In the genomic region with DNA sequence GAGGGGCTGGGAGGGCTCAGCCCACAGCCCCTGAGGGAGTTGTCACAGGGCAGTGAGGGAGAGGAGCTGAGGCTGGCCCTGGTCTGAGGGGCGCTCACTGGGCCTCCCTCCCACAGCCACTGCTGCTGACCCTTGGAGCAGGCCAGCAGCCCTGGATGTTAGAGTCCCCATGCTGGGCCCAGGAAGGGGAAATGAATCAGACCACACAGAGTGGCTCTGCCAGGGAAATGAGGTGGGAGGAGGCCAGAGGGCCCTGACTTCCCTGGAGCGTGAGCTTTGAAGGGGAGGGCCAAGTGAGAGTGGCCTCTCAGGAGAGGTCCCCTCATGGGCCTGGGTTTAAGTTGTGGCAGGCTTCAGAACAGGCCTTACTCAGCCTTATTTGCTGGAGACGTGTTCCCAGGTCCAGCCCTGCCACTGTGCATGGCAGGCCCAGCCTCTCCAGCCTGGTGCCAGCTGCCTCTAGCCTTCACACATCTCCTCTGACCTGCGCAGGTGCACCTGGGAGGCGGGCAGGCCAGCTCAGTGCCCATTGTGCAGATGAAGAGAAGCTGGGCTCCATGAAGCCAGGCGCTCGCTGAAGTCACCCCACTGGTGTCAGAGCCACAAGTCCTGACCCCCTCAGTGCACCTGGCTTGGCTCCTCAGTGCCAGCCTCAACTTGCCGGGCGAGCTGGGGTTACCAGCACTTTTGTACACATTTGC, we compare ENCODE assay signal across 16 cellular contexts. TPM values are rescaled to one million over a fixed set of nuclear protein-coding genes. Genes with fewer than 3 reads are reported as not detected.
DNase-seq lines count a peak whose midpoint lies in the region; ATAC-seq and TF ChIP-seq lines count a peak whose summit lies in the region.
"Had no signal": no experiment of that assay in that cellular context is flagged by ENCODE, and none has a peak within 500 bp of the region (broad histone marks: within the 10 kb centered on the region; RNA-seq: fewer than 3 reads in every experiment).

No MANE protein-coding gene starts in this region.

- intact Hi-C loops in CD14-positive monocyte (cut with micrococcal nuclease): loop anchor here (10.0 kb wide), 1 partner anchor 225 kb away; no protein-coding TSS in a partner anchor
- intact Hi-C loops in cardiac septum (cut with DNase I): no loop called here

- H3K9me3 Mint-ChIP-seq in CD14-positive monocyte (no peaks in the 10 kb centered on the region), osteocyte (ENCODE audit: unreplicated experiment) (no peaks in the 10 kb centered on the region)
- H3K9me3 Mint-ChIP-seq: activated CD8-positive, alpha-beta T cell treated with anti-CD3 and anti-CD28 coated beads for 36 hours; activated naive CD8-positive, alpha-beta T cell treated with anti-CD3 and anti-CD28 coated beads, Interleukin-2, amount 50 U/mL, for 24 hours; activated T-helper 1 cell treated with anti-CD3 and anti-CD28 coated beads, Interleukin-12 subunit alpha, Interleukin-12 subunit beta, Interleukin-2, Interleukin-4 antibody, amounts not matched to agents 30 ng/mL and 10 ng/mL and 1 ng/mL, durations not matched to agents 14 hours and 24 hours and 36 hours had no signal

- H3K27me3 Mint-ChIP-seq in CD14-positive monocyte (ENCODE audit: low read depth in 3 of 3): peaks cover 0 to 2% (median 0%) of the 10 kb centered on the region in 3 donors
- no peaks in the 10 kb centered on the region for H3K27me3 Mint-ChIP-seq in osteocyte (ENCODE audit: unreplicated experiment)
- H3K27me3 Mint-ChIP-seq: activated CD8-positive, alpha-beta T cell treated with anti-CD3 and anti-CD28 coated beads for 36 hours; activated naive CD8-positive, alpha-beta T cell treated with anti-CD3 and anti-CD28 coated beads, Interleukin-2, amount 50 U/mL, for 24 hours had no signal

- no peak overlapping the region for H3K4me3 ChIP-seq in NB4 (ENCODE audit: low read depth, low read length)
- H3K4me3 ChIP-seq: heart right ventricle, PC-9 had no signal

- no peak for TF ChIP-seq POLR2A in NB4 (IDR thresholded peaks at IDR 0.05; ENCODE audit: extremely low read depth, insufficient read length)

- peaks cover 10 to 25% of the 10 kb centered on the region in 2 donors for H3K36me3 Mint-ChIP-seq in CD14-positive monocyte
- peaks cover 23% of the 10 kb centered on the region for H3K36me3 Mint-ChIP-seq in osteocyte (ENCODE audit: unreplicated experiment)

- no peak for TF ChIP-seq CTCF in CD14-positive monocyte (IDR thresholded peaks at IDR 0.05)
- TF ChIP-seq CTCF in NB4 (IDR thresholded peaks at IDR 0.05; ENCODE audit: low read depth, low read length): no peak
- no peak for TF ChIP-seq CTCF in osteocyte (IDR thresholded peaks at IDR 0.05)

- H3K4me3 Mint-ChIP-seq in CD14-positive monocyte: no peak overlapping the region
- H3K4me3 Mint-ChIP-seq in osteocyte (ENCODE audit: unreplicated experiment): no peak overlapping the region
- H3K4me3 Mint-ChIP-seq: activated CD8-positive, alpha-beta T cell treated with anti-CD3 and anti-CD28 coated beads for 36 hours; activated naive CD8-positive, alpha-beta T cell treated with anti-CD3 and anti-CD28 coated beads, Interleukin-2, amount 50 U/mL, for 24 hours; activated T-helper 1 cell treated with anti-CD3 and anti-CD28 coated beads, Interleukin-12 subunit alpha, Interleukin-12 subunit beta, Interleukin-2, Interleukin-4 antibody, amounts not matched to agents 30 ng/mL and 10 ng/mL and 1 ng/mL, durations not matched to agents 14 hours and 24 hours and 36 hours had no signal

- no peak for DNase-seq in CD14-positive monocyte (ENCODE audit: low spot score)
- peak; percentile 39 for DNase-seq in NB4 (ENCODE audit: low read depth)
- DNase-seq in dermis blood vessel endothelial cell: peak; percentile 8
- DNase-seq in osteocyte (ENCODE audit: extremely low spot score, unreplicated experiment): no peak
- no peak for DNase-seq in cardiac septum (ENCODE audit: low spot score)
- DNase-seq in NCI-H1417 (lab: John Stamatoyannopoulos, UW): no peak
- DNase-seq in cerebellum (ENCODE audit: low spot score): no peak
- DNase-seq: activated CD8-positive, alpha-beta T cell treated with anti-CD3 and anti-CD28 coated beads for 36 hours; activated naive CD8-positive, alpha-beta T cell treated with anti-CD3 and anti-CD28 coated beads, Interleukin-2, amount 50 U/mL, for 24 hours; Calu3; heart right ventricle; Karpas-422; NCI-H187 treated with DMSO at 0.1 percent for 48 hours; PC-9 had no signal

- H3K4me1 Mint-ChIP-seq in CD14-positive monocyte (peaks cover 15% of the 10 kb centered on the region), osteocyte (ENCODE audit: unreplicated experiment) (peaks cover 30% of the 10 kb centered on the region)
- H3K4me1 Mint-ChIP-seq: activated naive CD8-positive, alpha-beta T cell treated with anti-CD3 and anti-CD28 coated beads, Interleukin-2, amount 50 U/mL, for 24 hours had no signal

- H3K27ac Mint-ChIP-seq in CD14-positive monocyte (peak overlapping the region in 5 of 7 donors; percentile 60 to 87 (median 71)), osteocyte (ENCODE audit: unreplicated experiment) (peak overlapping the region; percentile 47)
- H3K27ac Mint-ChIP-seq: activated CD8-positive, alpha-beta T cell treated with anti-CD3 and anti-CD28 coated beads for 36 hours; activated naive CD8-positive, alpha-beta T cell treated with anti-CD3 and anti-CD28 coated beads, Interleukin-2, amount 50 U/mL, for 24 hours; activated T-helper 1 cell treated with anti-CD3 and anti-CD28 coated beads, Interleukin-12 subunit alpha, Interleukin-12 subunit beta, Interleukin-2, Interleukin-4 antibody, amounts not matched to agents 30 ng/mL and 10 ng/mL and 1 ng/mL, durations not matched to agents 14 hours and 24 hours and 36 hours had no signal

- ATAC-seq in HG02623 (IDR thresholded peaks at IDR 0.05; ENCODE audit: unreplicated experiment): no peak
- ATAC-seq: activated CD8-positive, alpha-beta T cell treated with anti-CD3 and anti-CD28 coated beads for 36 hours; activated naive CD8-positive, alpha-beta T cell treated with anti-CD3 and anti-CD28 coated beads, Interleukin-2, amount 50 U/mL, for 24 hours had no signal

RNA-seq across cellular contexts. Expression of gene GPT2, which starts 15.4 kb away (rescaled TPM):
- 1 to 10 TPM in 1 of 2 donors, under 1 TPM in 1; 0.98 to 1.4 TPM for polyA plus RNA-seq in CD14-positive monocyte
- total RNA-seq in dermis blood vessel endothelial cell (8.2 and 10.4 TPM in 2 replicates), osteocyte (30.5 and 35.0 TPM in 2 replicates), cardiac septum (7.3 TPM), cerebellum (17.4 TPM)

Comparison
In these comparisons a context has a peak if more than half of its experiments do, and no peak if none do; other contexts are left out.
1. DNase-seq: peak in NB4 (single experiment) and dermis blood vessel endothelial cell (single experiment); none in CD14-positive monocyte (single experiment), osteocyte (single experiment), cardiac septum (single experiment), NCI-H1417 (0 of 3) and cerebellum (single experiment).